Comparison of ENCODE assay signal across 9 cellular contexts in genomic region chr4:151226004-151226932, GRCh38. TPM values are rescaled to one million over a fixed set of nuclear protein-coding genes. Genes with fewer than 3 reads are reported as not detected.
DNase-seq lines count a peak whose midpoint lies in the region; ATAC-seq and TF ChIP-seq lines count a peak whose summit lies in the region.
"Had no signal": no experiment of that assay in that cellular context is flagged by ENCODE, and none has a peak within 500 bp of the region (broad histone marks: within the 10 kb centered on the region; RNA-seq: fewer than 3 reads in every experiment).

No MANE protein-coding gene starts in this region.

- TF ChIP-seq CTCF in epithelial cell of proximal tubule (conservative IDR thresholded peaks at IDR 0.05; ENCODE audit: low read depth, low read length) (no peak), upper lobe of right lung (IDR thresholded peaks at IDR 0.05) (no peak)

- H3K4me1 ChIP-seq in upper lobe of right lung: peaks cover 4% of the 10 kb centered on the region

- DNase-seq in LoVo (ENCODE audit: low spot score): peak; percentile 6
- DNase-seq in epithelial cell of proximal tubule (ENCODE audit: low read depth): peak; percentile 54
- DNase-seq in midbrain (lab: John Stamatoyannopoulos, UW): peak; percentile 56
- DNase-seq in upper lobe of right lung: no peak
- DNase-seq in activated naive CD4-positive, alpha-beta T cell treated with anti-CD3 and anti-CD28 coated beads, Interleukin-2, amount 50 U/mL, for 16 hours: no peak
- DNase-seq in NCI-H2196 (lab: John Stamatoyannopoulos, UW; ENCODE audit: unreplicated experiment): no peak
- DNase-seq in NCI-H446 treated with DMSO at 0.1 percent for 48 hours (lab: John Stamatoyannopoulos, UW): no peak
- DNase-seq: left colon had no signal

- ATAC-seq in upper lobe of right lung (no peak), HG02571 (IDR thresholded peaks at IDR 0.05; ENCODE audit: unreplicated experiment) (no peak)
- ATAC-seq: left colon had no signal

- no peaks in the 10 kb centered on the region for H3K27me3 ChIP-seq in upper lobe of right lung

- H3K27ac ChIP-seq in upper lobe of right lung: peak overlapping the region; percentile 78

- H3K4me3 ChIP-seq in epithelial cell of proximal tubule (ENCODE audit: low read depth, low read length) (peak overlapping the region; percentile 23), upper lobe of right lung (peak overlapping the region; percentile 50)

- intact Hi-C loops in upper lobe of right lung (cut with DNase I): no loop called here

- no peaks in the 10 kb centered on the region for H3K36me3 ChIP-seq in upper lobe of right lung

- no peaks in the 10 kb centered on the region for H3K9me3 ChIP-seq in upper lobe of right lung

RNA-seq across cellular contexts. Expression of gene PRSS48, which starts 50.7 kb away (rescaled TPM):
- total RNA-seq in epithelial cell of proximal tubule: not detected in 2 replicates
- not detected for total RNA-seq in upper lobe of right lung
- total RNA-seq: left colon had no signal

Comparison
In these comparisons a context has a peak if more than half of its experiments do, and no peak if none do; other contexts are left out.
1. DNase-seq: peak in LoVo (single experiment), epithelial cell of proximal tubule (single experiment) and midbrain (single experiment); none in upper lobe of right lung (single experiment), activated naive CD4-positive, alpha-beta T cell treated with anti-CD3 and anti-CD28 coated beads, Interleukin-2, amount 50 U/mL, for 16 hours (single experiment), NCI-H2196 (single experiment) and NCI-H446 treated with DMSO at 0.1 percent for 48 hours (single experiment).